ENCODE assay signal across 1 cellular context in the genomic region with DNA sequence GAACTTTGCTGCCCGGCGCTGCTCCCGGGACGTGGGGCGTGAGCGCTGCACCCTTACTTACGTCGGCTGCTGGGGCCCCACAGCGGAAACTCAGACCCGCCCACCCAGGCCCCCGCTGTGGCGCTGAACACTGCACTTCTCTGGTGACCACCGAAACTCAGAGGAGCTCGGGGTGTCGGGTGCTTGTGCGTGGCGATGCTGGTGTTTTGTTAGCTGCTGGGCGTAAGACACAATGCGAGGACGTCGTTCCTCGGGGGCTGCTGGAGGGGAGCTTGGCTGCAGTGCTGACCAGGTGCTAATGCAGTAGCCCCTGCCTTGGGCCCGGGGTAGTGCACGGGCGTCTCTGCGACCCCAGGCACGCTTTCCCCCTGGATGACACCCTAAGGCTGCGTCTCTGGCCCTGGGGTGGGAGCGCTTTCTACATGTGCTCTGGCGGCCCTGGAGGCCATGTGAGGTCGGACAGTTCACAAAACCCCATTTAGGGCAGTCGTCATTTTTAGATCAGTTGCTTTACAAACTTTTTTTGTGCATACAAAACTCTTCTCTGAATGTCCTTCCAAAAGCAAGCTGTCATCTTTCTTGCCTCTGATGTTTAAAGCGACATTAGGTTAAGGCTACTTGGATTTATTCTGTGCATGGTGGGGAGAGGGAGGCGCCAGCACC.
TF ChIP-seq lines count a peak whose summit lies in the region.

No MANE protein-coding gene starts in this region.

TF ChIP-seq in A549, 52 proteins besides CTCF, POLR2A, EP300 and RAD21:
- TF ChIP-seq, protein P1, sequence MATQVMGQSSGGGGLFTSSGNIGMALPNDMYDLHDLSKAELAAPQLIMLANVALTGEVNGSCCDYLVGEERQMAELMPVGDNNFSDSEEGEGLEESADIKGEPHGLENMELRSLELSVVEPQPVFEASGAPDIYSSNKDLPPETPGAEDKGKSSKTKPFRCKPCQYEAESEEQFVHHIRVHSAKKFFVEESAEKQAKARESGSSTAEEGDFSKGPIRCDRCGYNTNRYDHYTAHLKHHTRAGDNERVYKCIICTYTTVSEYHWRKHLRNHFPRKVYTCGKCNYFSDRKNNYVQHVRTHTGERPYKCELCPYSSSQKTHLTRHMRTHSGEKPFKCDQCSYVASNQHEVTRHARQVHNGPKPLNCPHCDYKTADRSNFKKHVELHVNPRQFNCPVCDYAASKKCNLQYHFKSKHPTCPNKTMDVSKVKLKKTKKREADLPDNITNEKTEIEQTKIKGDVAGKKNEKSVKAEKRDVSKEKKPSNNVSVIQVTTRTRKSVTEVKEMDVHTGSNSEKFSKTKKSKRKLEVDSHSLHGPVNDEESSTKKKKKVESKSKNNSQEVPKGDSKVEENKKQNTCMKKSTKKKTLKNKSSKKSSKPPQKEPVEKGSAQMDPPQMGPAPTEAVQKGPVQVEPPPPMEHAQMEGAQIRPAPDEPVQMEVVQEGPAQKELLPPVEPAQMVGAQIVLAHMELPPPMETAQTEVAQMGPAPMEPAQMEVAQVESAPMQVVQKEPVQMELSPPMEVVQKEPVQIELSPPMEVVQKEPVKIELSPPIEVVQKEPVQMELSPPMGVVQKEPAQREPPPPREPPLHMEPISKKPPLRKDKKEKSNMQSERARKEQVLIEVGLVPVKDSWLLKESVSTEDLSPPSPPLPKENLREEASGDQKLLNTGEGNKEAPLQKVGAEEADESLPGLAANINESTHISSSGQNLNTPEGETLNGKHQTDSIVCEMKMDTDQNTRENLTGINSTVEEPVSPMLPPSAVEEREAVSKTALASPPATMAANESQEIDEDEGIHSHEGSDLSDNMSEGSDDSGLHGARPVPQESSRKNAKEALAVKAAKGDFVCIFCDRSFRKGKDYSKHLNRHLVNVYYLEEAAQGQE (IDR thresholded peaks at IDR 0.05) = no peak
- peak; percentile 10; the same call in 1 of the 2 replicates for TF ChIP-seq RARB (CRISPR knock-in tag; IDR thresholded peaks at IDR 0.05)
- TF ChIP-seq, protein P2, sequence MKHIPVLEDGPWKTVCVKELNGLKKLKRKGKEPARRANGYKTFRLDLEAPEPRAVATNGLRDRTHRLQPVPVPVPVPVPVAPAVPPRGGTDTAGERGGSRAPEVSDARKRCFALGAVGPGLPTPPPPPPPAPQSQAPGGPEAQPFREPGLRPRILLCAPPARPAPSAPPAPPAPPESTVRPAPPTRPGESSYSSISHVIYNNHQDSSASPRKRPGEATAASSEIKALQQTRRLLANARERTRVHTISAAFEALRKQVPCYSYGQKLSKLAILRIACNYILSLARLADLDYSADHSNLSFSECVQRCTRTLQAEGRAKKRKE (CRISPR knock-in tag; IDR thresholded peaks at IDR 0.05; ENCODE audit: low read depth) = 0 out of 2 replicates have a peak, but pooled peaks have one; percentile 9
